Comparison of ENCODE assay signal across 8 cellular contexts in the genomic region with DNA sequence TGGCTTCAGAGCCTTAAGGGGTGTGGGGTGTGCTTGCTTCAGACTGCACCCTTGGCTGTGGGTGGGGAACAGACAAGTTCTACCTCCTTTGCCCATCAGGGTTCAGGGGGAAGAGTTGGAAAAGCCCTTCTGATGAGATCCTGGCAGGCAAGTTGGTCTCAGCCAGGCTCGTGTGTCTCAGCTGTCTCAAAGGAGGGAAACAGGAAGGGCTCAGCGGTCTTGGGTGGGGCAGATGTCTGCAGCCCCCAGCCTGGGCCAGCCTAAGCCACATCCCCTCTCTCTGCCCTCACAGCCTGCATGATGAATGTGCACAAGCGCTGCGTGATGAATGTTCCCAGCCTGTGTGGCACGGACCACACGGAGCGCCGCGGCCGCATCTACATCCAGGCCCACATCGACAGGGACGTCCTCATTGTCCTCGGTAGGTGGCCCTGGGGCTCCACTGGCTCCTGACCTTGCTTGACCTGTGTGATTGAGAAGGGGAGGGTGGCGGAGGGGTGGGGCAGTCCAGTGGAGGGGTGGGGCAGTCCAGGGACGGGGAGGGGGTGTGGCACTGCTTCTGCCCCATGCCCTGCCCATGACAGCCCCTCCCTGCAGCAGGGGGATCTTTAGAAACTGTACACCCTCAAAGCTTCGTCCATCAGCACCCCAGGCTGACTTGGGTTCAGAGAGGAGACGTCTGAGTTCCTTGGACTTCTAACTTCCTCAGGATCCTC.
DNase-seq lines count a peak whose midpoint lies in the region; ATAC-seq, FAIRE-seq and TF ChIP-seq lines count a peak whose summit lies in the region.
"Had no signal": no experiment of that assay in that cellular context is flagged by ENCODE, and none has a peak within 500 bp of the region (broad histone marks: within the 10 kb centered on the region; RNA-seq: fewer than 3 reads in every experiment).

No MANE protein-coding gene starts in this region.

- no peak overlapping the region for H3K4me3 Mint-ChIP-seq in activated naive CD8-positive, alpha-beta T cell treated with anti-CD3 and anti-CD28 coated beads for 36 hours

- ATAC-seq in HG03432 (IDR thresholded peaks at IDR 0.05; ENCODE audit: unreplicated experiment), result no peak

- H3K27ac Mint-ChIP-seq in activated naive CD8-positive, alpha-beta T cell treated with anti-CD3 and anti-CD28 coated beads for 36 hours, result no peak overlapping the region

- H3K4me1 Mint-ChIP-seq in activated naive CD8-positive, alpha-beta T cell treated with anti-CD3 and anti-CD28 coated beads for 36 hours, result peaks cover 46% of the 10 kb centered on the region

- H3K36me3 Mint-ChIP-seq in activated naive CD8-positive, alpha-beta T cell treated with anti-CD3 and anti-CD28 coated beads for 36 hours, result peaks cover 26% of the 10 kb centered on the region

- H3K27me3 Mint-ChIP-seq in activated naive CD8-positive, alpha-beta T cell treated with anti-CD3 and anti-CD28 coated beads for 36 hours, result no peaks in the 10 kb centered on the region

- no peak for FAIRE-seq in H54 (lab: Jason Lieb, UNC)

- TF ChIP-seq CTCF in GM13976 (IDR thresholded peaks at IDR 0.05; ENCODE audit: borderline replicate concordance, control extremely low read depth, extremely low read depth, insufficient read depth, missing control alignments), result no peak

- peak; percentile 41 for DNase-seq in GM13976 (ENCODE audit: low spot score)
- DNase-seq in T-helper 9 cell, result peak; percentile 38
- peak; percentile 21 for DNase-seq in activated naive CD8-positive, alpha-beta T cell treated with anti-CD3 and anti-CD28 coated beads for 36 hours
- DNase-seq in stimulated activated CD8-positive, alpha-beta memory T cell treated with anti-CD3 and anti-CD28 coated beads, Interleukin-12 subunit alpha, Interleukin-12 subunit beta, amount 100 ng/mL, for 1 hour (ENCODE audit: low read depth), result peak; percentile 7
- DNase-seq in HT-29 (ENCODE audit: low spot score), result no peak
- DNase-seq in H54 (ENCODE audit: insufficient read length, low spot score), result no peak
- DNase-seq: KG1 had no signal

- in situ Hi-C loops in GM13976 (cut with MboI; ENCODE audit: low sequenced_read_pairs, unreplicated experiment), result no loop called here

- peaks cover 3% of the 10 kb centered on the region for H3K9me3 Mint-ChIP-seq in activated naive CD8-positive, alpha-beta T cell treated with anti-CD3 and anti-CD28 coated beads for 36 hours

- no peak for TF ChIP-seq POLR2A in H54 (IDR thresholded peaks at IDR 0.05; ENCODE audit: low read depth, low read length)

Comparison
In these comparisons a context has a peak if more than half of its experiments do, and no peak if none do; other contexts are left out.
1. DNase-seq: peak in GM13976 (single experiment), T-helper 9 cell (single experiment), activated naive CD8-positive, alpha-beta T cell treated with anti-CD3 and anti-CD28 coated beads for 36 hours (single experiment) and stimulated activated CD8-positive, alpha-beta memory T cell treated with anti-CD3 and anti-CD28 coated beads, Interleukin-12 subunit alpha, Interleukin-12 subunit beta, amount 100 ng/mL, for 1 hour (single experiment); none in HT-29 (single experiment) and H54 (single experiment).